Comparison of ENCODE assay signal across 10 cellular contexts in the genomic region with DNA sequence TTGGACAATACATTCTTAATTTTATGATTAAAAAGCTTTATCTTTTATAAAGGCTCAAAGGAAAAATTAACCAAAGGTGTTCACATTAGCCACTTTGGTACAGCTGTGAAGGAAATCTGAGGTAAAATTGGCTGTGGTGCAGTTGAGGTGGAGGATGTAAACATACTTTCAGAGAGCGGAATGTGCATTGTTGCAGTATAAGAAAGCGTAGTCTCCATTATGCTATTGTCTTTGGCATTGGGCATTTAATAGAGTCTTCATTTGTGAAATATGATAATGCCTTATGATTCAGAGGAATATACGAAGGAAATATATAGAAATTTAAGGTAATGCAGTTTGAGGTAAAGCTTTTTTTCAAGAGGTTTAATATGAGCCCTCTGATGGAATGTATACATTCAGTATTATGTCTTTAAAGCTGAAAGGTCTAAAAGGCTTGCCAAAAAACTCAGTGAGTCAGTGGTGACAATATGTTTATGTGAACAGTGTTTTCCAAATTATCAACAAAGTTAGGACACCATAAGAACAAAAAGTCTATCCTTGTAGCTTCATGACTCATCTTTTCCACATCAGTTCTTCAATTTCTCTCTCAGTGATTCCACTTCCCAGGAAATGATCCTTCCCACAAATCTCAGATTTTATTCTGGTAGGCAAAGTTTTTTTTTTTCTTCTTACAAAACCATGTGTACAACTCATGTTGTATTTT. TPM values are rescaled to one million over a fixed set of nuclear protein-coding genes. Genes with fewer than 3 reads are reported as not detected.
DNase-seq lines count a peak whose midpoint lies in the region; ATAC-seq and TF ChIP-seq lines count a peak whose summit lies in the region.
"Had no signal": no experiment of that assay in that cellular context is flagged by ENCODE, and none has a peak within 500 bp of the region (broad histone marks: within the 10 kb centered on the region; RNA-seq: fewer than 3 reads in every experiment).

No MANE protein-coding gene starts in this region.

- no peaks in the 10 kb centered on the region for H3K4me1 Mint-ChIP-seq in activated T-helper 1 cell treated with anti-CD3 and anti-CD28 coated beads, Interleukin-12 subunit alpha, Interleukin-12 subunit beta, Interleukin-2, Interleukin-4 antibody, amounts not matched to agents 30 ng/mL and 10 ng/mL and 1 ng/mL, durations not matched to agents 14 hours and 24 hours and 36 hours (ENCODE audit: low read depth)
- H3K4me1 Mint-ChIP-seq: nephron had no signal

- H4K20me1 ChIP-seq in PC-9 (ENCODE audit: insufficient read depth) = no peaks in the 10 kb centered on the region

- H3K36me3 ChIP-seq in PC-9 (ENCODE audit: low read depth) (0 out of 2 replicates have a peak, but pooled peaks cover 5% of the 10 kb centered on the region), ovary (no peaks in the 10 kb centered on the region)

- no peak for ATAC-seq in HG03457 (IDR thresholded peaks at IDR 0.05; ENCODE audit: unreplicated experiment)
- ATAC-seq: Right ventricle myocardium inferior had no signal

- no peak overlapping the region for H3K4me2 ChIP-seq in PC-9

- H3K9me3 Mint-ChIP-seq in activated T-helper 1 cell treated with anti-CD3 and anti-CD28 coated beads, Interleukin-12 subunit alpha, Interleukin-12 subunit beta, Interleukin-2, Interleukin-4 antibody, amounts not matched to agents 30 ng/mL and 10 ng/mL and 1 ng/mL, durations not matched to agents 14 hours and 24 hours and 36 hours = no peaks in the 10 kb centered on the region
- H3K9me3 Mint-ChIP-seq: nephron had no signal

- no peaks in the 10 kb centered on the region for H3K27me3 ChIP-seq in PC-9 (ENCODE audit: insufficient read depth, low read depth)
- no peaks in the 10 kb centered on the region for H3K27me3 ChIP-seq in ovary

- intact Hi-C loops in PC-9 (cut with micrococcal nuclease; ENCODE audit: unreplicated experiment) (no loop called here), ovary (cut with DNase I) (no loop called here)
- intact Hi-C loops in activated T-helper 1 cell treated with anti-CD3 and anti-CD28 coated beads, Interleukin-12 subunit alpha, Interleukin-12 subunit beta, Interleukin-2, Interleukin-4 antibody, amounts not matched to agents 30 ng/mL and 10 ng/mL and 1 ng/mL, durations not matched to agents 14 hours and 24 hours and 36 hours (cut with micrococcal nuclease) = no loop called here

- H2AFZ ChIP-seq in PC-9 = no peak overlapping the region

- no peaks in the 10 kb centered on the region for H3K27me3 Mint-ChIP-seq in activated T-helper 1 cell treated with anti-CD3 and anti-CD28 coated beads, Interleukin-12 subunit alpha, Interleukin-12 subunit beta, Interleukin-2, Interleukin-4 antibody, amounts not matched to agents 30 ng/mL and 10 ng/mL and 1 ng/mL, durations not matched to agents 14 hours and 24 hours and 36 hours (ENCODE audit: insufficient read depth)

- no peak overlapping the region for H3K27ac Mint-ChIP-seq in activated T-helper 1 cell treated with anti-CD3 and anti-CD28 coated beads, Interleukin-12 subunit alpha, Interleukin-12 subunit beta, Interleukin-2, Interleukin-4 antibody, amounts not matched to agents 30 ng/mL and 10 ng/mL and 1 ng/mL, durations not matched to agents 14 hours and 24 hours and 36 hours
- H3K27ac Mint-ChIP-seq: nephron had no signal

- no peak for TF ChIP-seq POLR2A in ovary (IDR thresholded peaks at IDR 0.05)

- TF ChIP-seq CTCF in AG09309 (IDR thresholded peaks at IDR 0.05; ENCODE audit: control insufficient read depth, insufficient read depth, low read depth, low read length, missing control alignments) (no peak), PC-9 (conservative IDR thresholded peaks at IDR 0.05) (no peak), epithelial cell of proximal tubule (conservative IDR thresholded peaks at IDR 0.05; ENCODE audit: low read depth, low read length) (no peak), ovary (IDR thresholded peaks at IDR 0.05) (no peak)

- no TSS peak for BruUV-seq in PC-9 (replicated peaks; lab: Mats Ljungman, UMichigan)

- no peaks in the 10 kb centered on the region for H3K79me2 ChIP-seq in PC-9 (ENCODE audit: low read depth)

- H3K27ac ChIP-seq in PC-9 = peak overlapping the region; percentile 20; the same call in 1 of the 2 replicates
- no peak overlapping the region for H3K27ac ChIP-seq in ovary

- peaks cover 7% of the 10 kb centered on the region; the same call in 1 of the 2 replicates for H3K4me1 ChIP-seq in PC-9 (replicated peaks; ENCODE audit: insufficient read depth)
- no peaks in the 10 kb centered on the region for H3K4me1 ChIP-seq in ovary (ENCODE audit: insufficient read depth)

- no peaks in the 10 kb centered on the region for H3K9me2 ChIP-seq in PC-9 (ENCODE audit: insufficient read depth)

- peak; percentile 77 for TF ChIP-seq EP300 in ovary (IDR thresholded peaks at IDR 0.05)

- WGBS in ovary, 3 donors = 91 to 95% (median 93%) methylated on average over 3 of the region's 3 CpGs

- H3K9me3 ChIP-seq in PC-9 (ENCODE audit: insufficient read depth, low read depth) (no peaks in the 10 kb centered on the region), ovary (no peaks in the 10 kb centered on the region)

- DNase-seq in AG09309 (ENCODE audit: low read depth) (peak; percentile 86), PC-9 (peak in 1 of 2 experiments; percentile 59), epithelial cell of proximal tubule (ENCODE audit: low read depth) (peak; percentile 55), ovary (no peak), HT-29 (ENCODE audit: low spot score) (no peak), LoVo (ENCODE audit: low spot score) (no peak)
- DNase-seq in activated T-helper 1 cell treated with anti-CD3 and anti-CD28 coated beads, Interleukin-12 subunit alpha, Interleukin-12 subunit beta, Interleukin-2, Interleukin-4 antibody, amounts not matched to agents 30 ng/mL and 10 ng/mL and 1 ng/mL, durations not matched to agents 14 hours and 24 hours and 36 hours (ENCODE audit: low spot score) = no peak

- peaks cover 5% of the 10 kb centered on the region; the same call in 1 of the 2 replicates for H3F3A ChIP-seq in PC-9 (ENCODE audit: insufficient read depth, low read depth)

- CTCF ChIA-PET in PC-9 (lab: Charles Lee) = interaction anchor here (0.5 to 0.6 kb wide), 2 partner anchors 11 to 99 kb away, joined by 3 read pairs; no protein-coding TSS in a partner anchor

- peaks cover 13% of the 10 kb centered on the region for H3K36me3 Mint-ChIP-seq in activated T-helper 1 cell treated with anti-CD3 and anti-CD28 coated beads, Interleukin-12 subunit alpha, Interleukin-12 subunit beta, Interleukin-2, Interleukin-4 antibody, amounts not matched to agents 30 ng/mL and 10 ng/mL and 1 ng/mL, durations not matched to agents 14 hours and 24 hours and 36 hours (ENCODE audit: low read depth)

- H3K4me3 ChIP-seq in AG09309 (ENCODE audit: control insufficient read depth, low read depth, low read length) (no peak overlapping the region), PC-9 (no peak overlapping the region), epithelial cell of proximal tubule (ENCODE audit: low read depth, low read length) (no peak overlapping the region), ovary (no peak overlapping the region)

- POLR2A ChIA-PET in PC-9 (lab: Charles Lee; ENCODE audit: unreplicated experiment) = no interaction called here

- no peak overlapping the region for H3K4me3 Mint-ChIP-seq in activated T-helper 1 cell treated with anti-CD3 and anti-CD28 coated beads, Interleukin-12 subunit alpha, Interleukin-12 subunit beta, Interleukin-2, Interleukin-4 antibody, amounts not matched to agents 30 ng/mL and 10 ng/mL and 1 ng/mL, durations not matched to agents 14 hours and 24 hours and 36 hours
- H3K4me3 Mint-ChIP-seq: nephron had no signal

RNA-seq across cellular contexts. Expression of a gene that starts 26.9 kb away (rescaled TPM):
- 0.05 and 0.35 TPM in 2 replicates for total RNA-seq in PC-9 (2021)
- total RNA-seq in epithelial cell of proximal tubule = 0.07 and 1.3 TPM in 2 replicates
- 100 to 1,000 TPM in 3 of 7 donors, 10 to 100 TPM in 4; 44.9 to 143 (median 91.7) TPM for total RNA-seq in ovary
- polyA plus RNA-seq in ovary = 10 to 100 TPM; 25.6 to 61.0 TPM
- 0.44 and 0.66 TPM in 2 replicates for total RNA-seq in activated T-helper 1 cell treated with anti-CD3 and anti-CD28 coated beads, Interleukin-12 subunit alpha, Interleukin-12 subunit beta, Interleukin-2, Interleukin-4 antibody, amounts not matched to agents 30 ng/mL and 10 ng/mL and 1 ng/mL, durations not matched to agents 14 hours and 24 hours and 36 hours
- total RNA-seq in HT-29 (2014; rRNA removed; shearing (Covaris generic)) = 0.05 and 0.91 TPM in 2 replicates

RNA-seq across cellular contexts. Expression of a gene that starts 43.9 kb away (rescaled TPM):
- total RNA-seq in PC-9 (2021) = 33.1 and 39.8 TPM in 2 replicates
- total RNA-seq in epithelial cell of proximal tubule = 58.2 and 71.5 TPM in 2 replicates
- 100 to 1,000 TPM in 1 of 7 donors, 10 to 100 TPM in 6; 39.4 to 108 (median 56.2) TPM for total RNA-seq in ovary
- 10 to 100 TPM; 31.2 to 34.9 TPM for polyA plus RNA-seq in ovary
- total RNA-seq in activated T-helper 1 cell treated with anti-CD3 and anti-CD28 coated beads, Interleukin-12 subunit alpha, Interleukin-12 subunit beta, Interleukin-2, Interleukin-4 antibody, amounts not matched to agents 30 ng/mL and 10 ng/mL and 1 ng/mL, durations not matched to agents 14 hours and 24 hours and 36 hours = 42.6 and 43.2 TPM in 2 replicates
- 33.4 and 44.2 TPM in 2 replicates for total RNA-seq in HT-29 (2014; rRNA removed; shearing (Covaris generic))

Comparison
In these comparisons a context has a peak if more than half of its experiments do, and no peak if none do; other contexts are left out.
1. DNase-seq: peak in AG09309 (single experiment) and epithelial cell of proximal tubule (single experiment); none in ovary (0 of 5), activated T-helper 1 cell treated with anti-CD3 and anti-CD28 coated beads, Interleukin-12 subunit alpha, Interleukin-12 subunit beta, Interleukin-2, Interleukin-4 antibody, amounts not matched to agents 30 ng/mL and 10 ng/mL and 1 ng/mL, durations not matched to agents 14 hours and 24 hours and 36 hours (single experiment), HT-29 (single experiment) and LoVo (single experiment).
2. RNA of a gene that starts 26.9 kb away (total RNA-seq): 44.9 to 143 TPM in ovary; 0.07 to 1.3 TPM in epithelial cell of proximal tubule, 0.44 to 0.66 TPM in activated T-helper 1 cell treated with anti-CD3 and anti-CD28 coated beads, Interleukin-12 subunit alpha, Interleukin-12 subunit beta, Interleukin-2, Interleukin-4 antibody, amounts not matched to agents 30 ng/mL and 10 ng/mL and 1 ng/mL, durations not matched to agents 14 hours and 24 hours and 36 hours, 0.05 to 0.35 TPM in PC-9 and 0.05 to 0.91 TPM in HT-29; every median in the first group is over 10 times any median in the second.